In the genomic region with DNA sequence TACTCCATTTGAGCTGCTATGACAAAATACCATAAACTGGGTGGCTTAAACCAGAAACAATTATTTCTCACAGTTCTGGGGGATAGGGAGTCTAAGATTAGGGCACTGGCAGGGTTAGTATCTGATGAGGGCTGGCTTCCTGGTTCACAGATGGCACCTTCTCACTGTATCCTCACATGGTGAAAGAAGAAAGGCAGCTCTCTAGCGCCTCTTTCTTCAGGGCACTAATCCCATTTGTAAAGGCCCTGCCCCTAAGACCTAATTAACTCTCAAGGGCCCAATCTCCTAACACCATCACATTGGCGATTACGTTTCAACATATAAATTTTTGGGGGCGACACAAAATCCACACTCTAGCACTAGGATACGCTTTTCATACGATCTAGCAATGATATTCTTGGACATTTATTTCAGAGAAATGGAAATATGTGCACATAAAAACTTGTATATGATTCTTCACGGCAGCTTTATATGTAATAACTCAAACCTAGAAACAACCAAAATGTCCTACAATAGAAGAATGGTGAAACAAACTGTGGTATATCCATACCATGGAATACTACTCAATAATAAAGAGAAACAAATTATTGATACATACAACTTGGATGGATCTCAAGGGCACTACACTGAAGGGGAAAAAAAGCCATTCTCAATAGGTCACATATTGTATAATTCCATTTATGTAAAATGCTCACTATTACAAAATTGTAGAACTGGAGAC, we compare ENCODE assay signal across 25 cellular contexts.
DNase-seq lines count a peak whose midpoint lies in the region; ATAC-seq, FAIRE-seq and TF ChIP-seq lines count a peak whose summit lies in the region.
"Had no signal": no experiment of that assay in that cellular context is flagged by ENCODE, and none has a peak within 500 bp of the region (broad histone marks: within the 10 kb centered on the region; RNA-seq: fewer than 3 reads in every experiment).

No MANE protein-coding gene starts in this region.

- intact Hi-C loops in HepG2 (cut with micrococcal nuclease; ENCODE audit: unreplicated experiment): no loop called here
- intact Hi-C loops in right lobe of liver (cut with DNase I): no loop called here
- intact Hi-C loops in adrenal gland (cut with DNase I): no loop called here

- H3K4me1 ChIP-seq in HepG2 (ENCODE audit: insufficient read depth, low read length) (no peaks in the 10 kb centered on the region), right lobe of liver (peaks cover 0 to 15% (median 6%) of the 10 kb centered on the region in 4 donors), OCI-LY3 (ENCODE audit: low read length) (peaks cover 7% of the 10 kb centered on the region), foreskin keratinocyte (peaks cover 5% of the 10 kb centered on the region), adrenal gland (replicated peaks in 1 of 2) (no peaks in the 10 kb centered on the region)
- H3K4me1 ChIP-seq: BLaER1 had no signal

- 85% methylated on average over 7 of the region's 7 CpGs for WGBS in HepG2 (ENCODE audit: low lambda C conversion rate)
- WGBS in right lobe of liver (ENCODE audit: insufficient coverage, low coverage, low lambda C conversion rate, missing lambda C conversion rate): 97% methylated on average over 7 of the region's 7 CpGs
- 92 to 99% (median 97%) methylated on average over 7 of the region's 7 CpGs for WGBS in adrenal gland, 4 donors

- in situ Hi-C loops in HepG2 (cut with HindIII; ENCODE audit: extremely low pct_ligation_motif_present, low pct_unique_long_range_greater_than_20kb): no loop called here

- H2AFZ ChIP-seq in HepG2 (ENCODE audit: low read length): no peak overlapping the region
- H2AFZ ChIP-seq in OCI-LY3 (ENCODE audit: low read depth, low read length): no peak overlapping the region
- H2AFZ ChIP-seq: PC-9 had no signal

- no peaks in the 10 kb centered on the region for H3K27me3 ChIP-seq in HepG2 (ENCODE audit: control insufficient read depth in 1 of 2, insufficient read depth in 2 of 2, low read length in 2 of 2)
- H3K27me3 ChIP-seq in right lobe of liver: no peaks in the 10 kb centered on the region
- peaks cover 38% of the 10 kb centered on the region for H3K27me3 ChIP-seq in OCI-LY3 (ENCODE audit: low read depth, low read length)
- no peaks in the 10 kb centered on the region for H3K27me3 ChIP-seq in foreskin keratinocyte
- no peaks in the 10 kb centered on the region for H3K27me3 ChIP-seq in adrenal gland
- H3K27me3 ChIP-seq: BLaER1, MG63 had no signal

- H3K79me2 ChIP-seq in HepG2 (ENCODE audit: insufficient read depth, low read length): no peaks in the 10 kb centered on the region
- H3K79me2 ChIP-seq in OCI-LY3 (ENCODE audit: low read length): no peaks in the 10 kb centered on the region

- DNase-seq in HepG2 (ENCODE audit: low spot score) (no peak), right lobe of liver (no peak), foreskin keratinocyte (no peak), HUDEP-2 (lab: John Stamatoyannopoulos, UW; ENCODE audit: unreplicated experiment in 76 of 76) (no peak), adrenal gland (no peak)
- DNase-seq: Calu3; CD8-positive, alpha-beta T cell; DMS79; HFFc6; IMR-90; Kasumi-1; MG63; NCI-H1092; NCI-H146; NCI-H2029 treated with DMSO at 0.1 percent for 48 hours; NCI-H2171; NCI-H526 treated with DMSO at 0.1 percent for 48 hours; NK-92 treated with Interleukin-12 subunit alpha and Interleukin-12 subunit beta, amount 100 ng/mL, for 24 hours; PC-9; SIG-M5 had no signal

- ATAC-seq in HepG2: no peak
- ATAC-seq in right lobe of liver: no peak
- ATAC-seq in foreskin keratinocyte: no peak
- no peak for ATAC-seq in GM21390 (IDR thresholded peaks at IDR 0.05; ENCODE audit: unreplicated experiment)
- ATAC-seq: CD8-positive, alpha-beta T cell had no signal

- CTCF ChIA-PET in HepG2 (lab: Yijun Ruan, JAX; ENCODE audit: low intra/inter-chr PET ratio, low total read pairs): no interaction called here

- H3K36me3 ChIP-seq in HepG2 (replicated peaks in 1 of 2; ENCODE audit: control insufficient read depth in 1 of 2, insufficient read depth in 2 of 2, low read length in 2 of 2) (no peaks in the 10 kb centered on the region; a peak in 1 of 5 replicates), right lobe of liver (no peaks in the 10 kb centered on the region), OCI-LY3 (replicated peaks; ENCODE audit: low read depth, low read length) (peaks cover 5% of the 10 kb centered on the region), adrenal gland (replicated peaks in 1 of 2) (no peaks in the 10 kb centered on the region)
- H3K36me3 ChIP-seq: BLaER1 had no signal

- TF ChIP-seq RAD21 in HepG2 (CRISPR knock-in tag; IDR thresholded peaks at IDR 0.05): no peak

- TF ChIP-seq EP300 in HepG2 (IDR thresholded peaks at IDR 0.05; ENCODE audit: low read depth in 2 of 2, low read length in 2 of 2): no peak
- no peak for TF ChIP-seq EP300 in HepG2 (CRISPR knock-in tag; IDR thresholded peaks at IDR 0.05; ENCODE audit: borderline replicate concordance)

- FAIRE-seq in HepG2 (lab: Jason Lieb, UNC): no peak
- FAIRE-seq: H54 had no signal

- TF ChIP-seq POLR2A in HepG2 (IDR thresholded peaks at IDR 0.05; ENCODE audit: insufficient read depth in 1 of 2, low read depth in 2 of 2, low read length in 2 of 2): no peak
- TF ChIP-seq POLR2A in right lobe of liver (IDR thresholded peaks at IDR 0.05): no peak
- no peak for TF ChIP-seq POLR2A in adrenal gland (IDR thresholded peaks at IDR 0.05)

- POLR2A ChIA-PET in HepG2 (lab: Yijun Ruan, JAX): no interaction called here

- H3K4me2 ChIP-seq in HepG2 (ENCODE audit: low read depth, low read length) (no peak overlapping the region), OCI-LY3 (ENCODE audit: low read length) (no peak overlapping the region)
- H3K4me2 ChIP-seq: BLaER1, PC-9 had no signal

- BruUV-seq in HepG2 (replicated peaks; lab: Mats Ljungman, UMichigan): no TSS peak

- H3K27ac ChIP-seq in HepG2 (ENCODE audit: extremely low read length, insufficient read depth, low read length) (no peak overlapping the region), right lobe of liver (no peak overlapping the region), OCI-LY3 (ENCODE audit: low read length) (no peak overlapping the region), foreskin keratinocyte (no peak overlapping the region), adrenal gland (no peak overlapping the region)
- H3K27ac ChIP-seq: BLaER1, PC-9, RWPE1 had no signal

- TF ChIP-seq CTCF in HepG2 (CRISPR knock-in tag; IDR thresholded peaks at IDR 0.05) (no peak), right lobe of liver (IDR thresholded peaks at IDR 0.05) (no peak), OCI-LY3 (IDR thresholded peaks at IDR 0.05; ENCODE audit: low read depth, low read length) (peak; percentile 11; the same call in 1 of the 2 replicates), foreskin keratinocyte (conservative IDR thresholded peaks at IDR 0.05) (peak; percentile 32), adrenal gland (IDR thresholded peaks at IDR 0.05) (no peak)

- H3K9me3 ChIP-seq in HepG2 (ENCODE audit: low read length) (peaks cover 10% of the 10 kb centered on the region), right lobe of liver (no peaks in the 10 kb centered on the region), OCI-LY3 (ENCODE audit: insufficient read depth, low read length) (no peaks in the 10 kb centered on the region; the same call in 1 of the 2 replicates), adrenal gland (replicated peaks in 1 of 3) (no peaks in the 10 kb centered on the region)

- H3K4me3 ChIP-seq in HepG2 (replicated peaks in 1 of 3; ENCODE audit: insufficient read depth in 1 of 3, low read depth in 2 of 3, low read length in 3 of 3) (no peak overlapping the region), right lobe of liver (no peak overlapping the region), OCI-LY3 (ENCODE audit: low read length) (no peak overlapping the region), adrenal gland (no peak overlapping the region)
- H3K4me3 ChIP-seq: BLaER1, MG63, PC-9 had no signal

- H3K9ac ChIP-seq in HepG2 (ENCODE audit: insufficient read depth, low read depth, low read length) (no peak overlapping the region), OCI-LY3 (ENCODE audit: low read length) (no peak overlapping the region)
- H3K9ac ChIP-seq: BLaER1 had no signal

- H4K20me1 ChIP-seq in HepG2 (ENCODE audit: insufficient read depth, low read length): no peaks in the 10 kb centered on the region
- peaks cover 5% of the 10 kb centered on the region; the same call in 1 of the 2 replicates for H4K20me1 ChIP-seq in OCI-LY3 (ENCODE audit: insufficient read depth, low read length)
- H4K20me1 ChIP-seq: BLaER1 had no signal

TF ChIP-seq in HepG2, 621 proteins besides CTCF, POLR2A, EP300 and RAD21:
- TF ChIP-seq ZNF264 (CRISPR knock-in tag; IDR thresholded peaks at IDR 0.05): peak; percentile 85; the same call in 1 of the 2 replicates
- TF ChIP-seq ZNF124 (CRISPR knock-in tag; IDR thresholded peaks at IDR 0.05): no peak

Comparison
In these comparisons a context has a peak if more than half of its experiments do, and no peak if none do; other contexts are left out.
1. CTCF ChIP-seq: peak in OCI-LY3 (single experiment) and foreskin keratinocyte (single experiment); none in HepG2 (single experiment), right lobe of liver (0 of 4) and adrenal gland (0 of 6).